In the genomic region with DNA sequence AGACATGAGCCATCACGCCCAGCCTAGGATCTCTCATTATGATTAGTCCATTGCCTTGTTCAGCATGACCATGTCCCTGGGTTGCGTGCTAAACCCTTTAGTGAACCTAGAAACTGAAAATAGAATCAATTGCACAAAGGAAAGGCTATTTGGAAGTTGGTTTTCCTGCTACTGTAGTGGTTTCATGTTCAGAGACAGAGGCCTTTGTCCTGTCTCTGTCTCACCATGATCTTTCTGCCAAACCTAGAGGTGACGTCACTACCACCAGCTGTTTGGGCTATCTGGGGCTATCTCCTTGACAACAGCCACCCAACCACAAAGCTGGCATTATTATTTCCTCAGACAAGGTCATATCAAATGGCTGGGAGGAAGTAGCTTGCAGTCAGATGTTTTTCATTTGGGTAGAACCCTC, we compare ENCODE assay signal across 1 cellular context.
A peak's percentile ranks its signal among the peaks of the same experiment; 100 is the strongest.
TF ChIP-seq lines count a peak whose summit lies in the region.

No MANE protein-coding gene starts in this region.

TF ChIP-seq in K562, 482 proteins besides CTCF, POLR2A, EP300 and RAD21 (continued from another document):
- TF ChIP-seq, protein P1, sequence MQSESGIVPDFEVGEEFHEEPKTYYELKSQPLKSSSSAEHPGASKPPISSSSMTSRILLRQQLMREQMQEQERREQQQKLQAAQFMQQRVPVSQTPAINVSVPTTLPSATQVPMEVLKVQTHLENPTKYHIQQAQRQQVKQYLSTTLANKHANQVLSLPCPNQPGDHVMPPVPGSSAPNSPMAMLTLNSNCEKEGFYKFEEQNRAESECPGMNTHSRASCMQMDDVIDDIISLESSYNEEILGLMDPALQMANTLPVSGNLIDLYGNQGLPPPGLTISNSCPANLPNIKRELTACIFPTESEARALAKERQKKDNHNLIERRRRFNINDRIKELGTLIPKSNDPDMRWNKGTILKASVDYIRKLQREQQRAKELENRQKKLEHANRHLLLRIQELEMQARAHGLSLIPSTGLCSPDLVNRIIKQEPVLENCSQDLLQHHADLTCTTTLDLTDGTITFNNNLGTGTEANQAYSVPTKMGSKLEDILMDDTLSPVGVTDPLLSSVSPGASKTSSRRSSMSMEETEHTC (IDR thresholded peaks at IDR 0.05): no peak
- no peak for TF ChIP-seq PCBP2 (IDR thresholded peaks at IDR 0.05; ENCODE audit: low read depth, low read length, poor library complexity, severe bottlenecking)
- TF ChIP-seq HMG20B (CRISPR knock-in tag; IDR thresholded peaks at IDR 0.05): no peak
- no peak for TF ChIP-seq ZBTB1 (CRISPR knock-in tag; IDR thresholded peaks at IDR 0.05; ENCODE audit: borderline replicate concordance, low read depth)
- TF ChIP-seq, protein P2, sequence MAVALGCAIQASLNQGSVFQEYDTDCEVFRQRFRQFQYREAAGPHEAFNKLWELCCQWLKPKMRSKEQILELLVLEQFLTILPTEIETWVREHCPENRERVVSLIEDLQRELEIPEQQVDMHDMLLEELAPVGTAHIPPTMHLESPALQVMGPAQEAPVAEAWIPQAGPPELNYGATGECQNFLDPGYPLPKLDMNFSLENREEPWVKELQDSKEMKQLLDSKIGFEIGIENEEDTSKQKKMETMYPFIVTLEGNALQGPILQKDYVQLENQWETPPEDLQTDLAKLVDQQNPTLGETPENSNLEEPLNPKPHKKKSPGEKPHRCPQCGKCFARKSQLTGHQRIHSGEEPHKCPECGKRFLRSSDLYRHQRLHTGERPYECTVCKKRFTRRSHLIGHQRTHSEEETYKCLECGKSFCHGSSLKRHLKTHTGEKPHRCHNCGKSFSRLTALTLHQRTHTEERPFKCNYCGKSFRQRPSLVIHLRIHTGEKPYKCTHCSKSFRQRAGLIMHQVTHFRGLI (CRISPR knock-in tag; IDR thresholded peaks at IDR 0.05): no peak
- no peak for TF ChIP-seq ZNF586 (CRISPR knock-in tag; conservative IDR thresholded peaks at IDR 0.05)
- no peak for TF ChIP-seq ZNF77 (CRISPR knock-in tag; IDR thresholded peaks at IDR 0.05)
- TF ChIP-seq MXI1 (IDR thresholded peaks at IDR 0.05; ENCODE audit: low read depth, low read length): peak; percentile 66; the same call in 1 of the 2 replicates
- TF ChIP-seq SPI1 (IDR thresholded peaks at IDR 0.05; ENCODE audit: borderline replicate concordance, low read depth, low read length): 0 out of 2 replicates have a peak, but pooled peaks have one; percentile 34
- TF ChIP-seq, protein P3, sequence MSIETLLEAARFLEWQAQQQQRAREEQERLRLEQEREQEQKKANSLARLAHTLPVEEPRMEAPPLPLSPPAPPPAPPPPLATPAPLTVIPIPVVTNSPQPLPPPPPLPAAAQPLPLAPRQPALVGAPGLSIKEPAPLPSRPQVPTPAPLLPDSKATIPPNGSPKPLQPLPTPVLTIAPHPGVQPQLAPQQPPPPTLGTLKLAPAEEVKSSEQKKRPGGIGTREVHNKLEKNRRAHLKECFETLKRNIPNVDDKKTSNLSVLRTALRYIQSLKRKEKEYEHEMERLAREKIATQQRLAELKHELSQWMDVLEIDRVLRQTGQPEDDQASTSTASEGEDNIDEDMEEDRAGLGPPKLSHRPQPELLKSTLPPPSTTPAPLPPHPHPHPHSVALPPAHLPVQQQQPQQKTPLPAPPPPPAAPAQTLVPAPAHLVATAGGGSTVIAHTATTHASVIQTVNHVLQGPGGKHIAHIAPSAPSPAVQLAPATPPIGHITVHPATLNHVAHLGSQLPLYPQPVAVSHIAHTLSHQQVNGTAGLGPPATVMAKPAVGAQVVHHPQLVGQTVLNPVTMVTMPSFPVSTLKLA (conservative IDR thresholded peaks at IDR 0.05): no peak
- TF ChIP-seq, protein P4, sequence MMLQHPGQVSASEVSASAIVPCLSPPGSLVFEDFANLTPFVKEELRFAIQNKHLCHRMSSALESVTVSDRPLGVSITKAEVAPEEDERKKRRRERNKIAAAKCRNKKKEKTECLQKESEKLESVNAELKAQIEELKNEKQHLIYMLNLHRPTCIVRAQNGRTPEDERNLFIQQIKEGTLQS (IDR thresholded peaks at IDR 0.05): peak; percentile 96
- TF ChIP-seq, protein P4 (CRISPR knock-in tag; conservative IDR thresholded peaks at IDR 0.05): peak; percentile 65; the same call in 1 of the 2 replicates
- 0 out of 2 replicates have a peak, but pooled peaks have one; percentile 22 for TF ChIP-seq GABPA (tag; conservative IDR thresholded peaks at IDR 0.05; ENCODE audit: low read depth)
- no peak for TF ChIP-seq ZNF589 (CRISPR knock-in tag; IDR thresholded peaks at IDR 0.05; ENCODE audit: low read depth)
- no peak for TF ChIP-seq ESRRB (CRISPR knock-in tag; IDR thresholded peaks at IDR 0.05; ENCODE audit: borderline replicate concordance)
- TF ChIP-seq NFIX (CRISPR knock-in tag; IDR thresholded peaks at IDR 0.05; ENCODE audit: low read depth): no peak
- TF ChIP-seq CREM (IDR thresholded peaks at IDR 0.05; ENCODE audit: low read depth): peak; percentile 90
- TF ChIP-seq FOXJ3 (CRISPR knock-in tag; IDR thresholded peaks at IDR 0.05): no peak
